Comparison of ENCODE assay signal across 1 cellular context in the genomic region with DNA sequence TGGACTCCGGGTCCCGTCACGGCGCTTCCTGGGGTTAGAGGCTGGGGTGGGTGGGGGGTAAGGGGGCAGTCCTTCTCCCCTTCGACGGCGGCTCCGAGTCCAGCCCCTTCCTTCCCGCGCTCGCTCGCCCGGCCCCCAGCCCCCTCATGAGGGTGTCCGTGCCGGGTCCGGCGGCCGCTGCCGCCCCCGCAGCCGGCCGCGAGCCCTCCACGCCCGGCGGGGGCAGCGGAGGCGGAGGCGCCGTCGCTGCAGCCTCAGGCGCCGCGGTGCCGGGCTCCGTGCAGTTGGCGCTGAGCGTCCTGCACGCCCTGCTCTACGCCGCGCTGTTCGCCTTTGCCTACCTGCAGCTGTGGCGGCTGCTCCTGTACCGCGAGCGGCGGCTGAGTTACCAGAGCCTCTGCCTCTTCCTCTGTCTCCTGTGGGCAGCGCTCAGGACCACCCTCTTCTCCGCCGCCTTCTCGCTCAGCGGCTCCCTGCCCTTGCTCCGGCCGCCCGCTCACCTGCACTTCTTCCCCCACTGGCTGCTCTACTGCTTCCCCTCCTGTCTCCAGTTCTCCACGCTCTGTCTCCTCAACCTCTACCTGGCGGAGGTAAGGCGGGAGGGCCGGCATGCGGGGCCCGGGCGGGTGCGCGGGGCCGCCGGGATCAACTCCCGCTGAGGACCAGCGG.
TF ChIP-seq lines count a peak whose summit lies in the region.

No MANE protein-coding gene starts in this region.

TF ChIP-seq in IMR-90, 13 proteins besides CTCF, POLR2A, EP300 and RAD21:
- TF ChIP-seq MXI1 (IDR thresholded peaks at IDR 0.05; ENCODE audit: borderline replicate concordance, low read depth, low read length) (no peak), CEBPB (IDR thresholded peaks at IDR 0.05; ENCODE audit: low read depth, low read length) (no peak), MAZ (IDR thresholded peaks at IDR 0.05; ENCODE audit: borderline replicate concordance, low read depth, low read length) (no peak), CHD1 (IDR thresholded peaks at IDR 0.05; ENCODE audit: low read depth, low read length) (no peak), FOS (IDR thresholded peaks at IDR 0.05; ENCODE audit: low read depth, low read length) (no peak), RCOR1 (IDR thresholded peaks at IDR 0.05; ENCODE audit: insufficient replicate concordance, low read length) (no peak), SMC3 (IDR thresholded peaks at IDR 0.05; ENCODE audit: low read depth, low read length) (no peak)
